In genomic region chr17:896439-896838, GRCh38 we compare ENCODE assay signal across 25 cellular contexts.
DNase-seq lines count a peak whose midpoint lies in the region; ATAC-seq, FAIRE-seq and TF ChIP-seq lines count a peak whose summit lies in the region.
"Had no signal": no experiment of that assay in that cellular context is flagged by ENCODE, and none has a peak within 500 bp of the region (broad histone marks: within the 10 kb centered on the region; RNA-seq: fewer than 3 reads in every experiment).

No MANE protein-coding gene starts in this region.

- TF ChIP-seq CTCF in heart left ventricle (IDR thresholded peaks at IDR 0.05) (no peak), glutamatergic neuron (IDR thresholded peaks at IDR 0.05; ENCODE audit: partially characterized antibody, unreplicated experiment) (no peak), osteocyte (IDR thresholded peaks at IDR 0.05) (no peak), upper lobe of right lung (IDR thresholded peaks at IDR 0.05) (no peak), kidney (IDR thresholded peaks at IDR 0.05; ENCODE audit: borderline replicate concordance, extremely low read depth, insufficient read depth) (no peak)

- H3K27ac Mint-ChIP-seq in glutamatergic neuron (ENCODE audit: unreplicated experiment) (peak overlapping the region; percentile 93), osteocyte (ENCODE audit: unreplicated experiment) (peak overlapping the region; percentile 61)
- H3K27ac Mint-ChIP-seq: activated CD8-positive, alpha-beta T cell treated with anti-CD3 and anti-CD28 coated beads, Interleukin-2, amount 10 ng/mL, durations not matched to agents 7 days and 5 days; activated naive CD4-positive, alpha-beta T cell treated with anti-CD3 and anti-CD28 coated beads, Interleukin-2, amount 50 U/mL, for 72 hours; dendritic cell treated with granulocyte-macrophage colony-stimulating factor and Interleukin-4, amounts not matched to agents 40 ng/mL and 50 ng/mL, for 4 days; memory B cell; T-helper 2 cell treated with Interferon-gamma antibody and Interleukin-4, amounts not matched to agents 5 μg/mL and 100 μg/mL, for 36 hours had no signal

- H3K9me3 ChIP-seq in heart left ventricle (no peaks in the 10 kb centered on the region), upper lobe of right lung (no peaks in the 10 kb centered on the region), kidney (ENCODE audit: control insufficient read depth in 1 of 2, low read length in 2 of 2) (no peaks in the 10 kb centered on the region)
- H3K9me3 ChIP-seq: BLaER1 treated with 17β-estradiol and CSF1 and Interleukin-3, amounts not matched to agents 10 nM and 100 nM; body of pancreas had no signal

- no peaks in the 10 kb centered on the region for H3K27me3 ChIP-seq in heart left ventricle
- no peaks in the 10 kb centered on the region for H3K27me3 ChIP-seq in upper lobe of right lung
- H3K27me3 ChIP-seq: BLaER1 treated with 17β-estradiol and CSF1 and Interleukin-3, amounts not matched to agents 10 nM and 100 nM; body of pancreas had no signal

- peaks cover 40% of the 10 kb centered on the region for H3K4me1 Mint-ChIP-seq in glutamatergic neuron (ENCODE audit: low read depth, unreplicated experiment)
- H3K4me1 Mint-ChIP-seq in osteocyte (ENCODE audit: unreplicated experiment): peaks cover 36% of the 10 kb centered on the region
- H3K4me1 Mint-ChIP-seq: memory B cell had no signal

- no peak overlapping the region for H3K9ac ChIP-seq in kidney (ENCODE audit: low read length in 2 of 2)
- H3K9ac ChIP-seq: BLaER1 treated with 17β-estradiol and CSF1 and Interleukin-3, amounts not matched to agents 10 nM and 100 nM had no signal

- H3K4me3 Mint-ChIP-seq in glutamatergic neuron (ENCODE audit: unreplicated experiment) (peak overlapping the region; percentile 67), osteocyte (ENCODE audit: unreplicated experiment) (no peak overlapping the region)
- H3K4me3 Mint-ChIP-seq: activated CD8-positive, alpha-beta T cell treated with anti-CD3 and anti-CD28 coated beads, Interleukin-2, amount 10 ng/mL, durations not matched to agents 7 days and 5 days; dendritic cell treated with granulocyte-macrophage colony-stimulating factor and Interleukin-4, amounts not matched to agents 40 ng/mL and 50 ng/mL, for 4 days; memory B cell; T-helper 2 cell treated with Interferon-gamma antibody and Interleukin-4, amounts not matched to agents 5 μg/mL and 100 μg/mL, for 36 hours had no signal

- H3K9me3 Mint-ChIP-seq in glutamatergic neuron (ENCODE audit: unreplicated experiment) (peaks cover 18% of the 10 kb centered on the region), osteocyte (ENCODE audit: unreplicated experiment) (no peaks in the 10 kb centered on the region)
- H3K9me3 Mint-ChIP-seq: activated naive CD4-positive, alpha-beta T cell treated with anti-CD3 and anti-CD28 coated beads, Interleukin-2, amount 50 U/mL, for 72 hours; dendritic cell treated with granulocyte-macrophage colony-stimulating factor and Interleukin-4, amounts not matched to agents 40 ng/mL and 50 ng/mL, for 4 days; memory B cell; T-helper 2 cell treated with Interferon-gamma antibody and Interleukin-4, amounts not matched to agents 5 μg/mL and 100 μg/mL, for 36 hours had no signal

- peak overlapping the region in 10 of 12 donors; percentile 49 to 76 (median 57) for H3K27ac ChIP-seq in heart left ventricle
- H3K27ac ChIP-seq in upper lobe of right lung: peak overlapping the region; percentile 55
- no peak overlapping the region for H3K27ac ChIP-seq in kidney (ENCODE audit: low read depth in 2 of 2, low read length in 2 of 2)
- H3K27ac ChIP-seq: epithelial cell of prostate, PC-9 had no signal

- H3K27me3 Mint-ChIP-seq in glutamatergic neuron (ENCODE audit: unreplicated experiment): peaks cover 12% of the 10 kb centered on the region
- H3K27me3 Mint-ChIP-seq in osteocyte (ENCODE audit: unreplicated experiment): no peaks in the 10 kb centered on the region

- intact Hi-C loops in heart left ventricle (cut with DNase I): no loop called here
- intact Hi-C loops in left cardiac atrium (cut with DNase I): no loop called here
- intact Hi-C loops in upper lobe of right lung (cut with DNase I): no loop called here
- intact Hi-C loops in kidney (cut with DNase I): no loop called here

- H3K36me3 ChIP-seq in heart left ventricle (no peaks in the 10 kb centered on the region), upper lobe of right lung (no peaks in the 10 kb centered on the region), kidney (ENCODE audit: control insufficient read depth in 1 of 2, insufficient read depth in 2 of 2, low read length in 2 of 2) (no peaks in the 10 kb centered on the region)

- no peak for DNase-seq in heart left ventricle
- DNase-seq in left cardiac atrium: no peak
- no peak for DNase-seq in glutamatergic neuron
- DNase-seq in osteocyte (ENCODE audit: extremely low spot score, unreplicated experiment): no peak
- DNase-seq in upper lobe of right lung: no peak
- no peak for DNase-seq in GOT3 (lab: John Stamatoyannopoulos, UW)
- no peak for DNase-seq in pons (ENCODE audit: low spot score)
- DNase-seq in kidney: no peak
- DNase-seq: activated CD4-positive, CD25-positive, alpha-beta regulatory T cell; activated CD8-positive, alpha-beta T cell treated with anti-CD3 and anti-CD28 coated beads, Interleukin-2, amount 10 ng/mL, durations not matched to agents 7 days and 5 days; activated T-cell treated with anti-CD3 and anti-CD28 coated beads, Interleukin-2, amount 50 U/mL, for 48 hours; body of pancreas; KBM-7; NCI-H2107; PC-9; stimulated activated CD4-positive, alpha-beta T cell treated with anti-CD3 and anti-CD28 coated beads, Interleukin-4, amount 100 ng/mL, for 24 hours had no signal

- H3K36me3 Mint-ChIP-seq in glutamatergic neuron (ENCODE audit: unreplicated experiment): no peaks in the 10 kb centered on the region
- H3K36me3 Mint-ChIP-seq in osteocyte (ENCODE audit: unreplicated experiment): peaks cover 2% of the 10 kb centered on the region
- H3K36me3 Mint-ChIP-seq: activated naive CD4-positive, alpha-beta T cell treated with anti-CD3 and anti-CD28 coated beads, Interleukin-2, amount 50 U/mL, for 72 hours; memory B cell had no signal

- no peak for FAIRE-seq in kidney (lab: Jason Lieb, UNC)
- FAIRE-seq: A204.1, G401.6, GM12878 had no signal

- ATAC-seq in heart left ventricle (no peak), left cardiac atrium (no peak), upper lobe of right lung (no peak)
- ATAC-seq: activated CD8-positive, alpha-beta T cell treated with anti-CD3 and anti-CD28 coated beads, Interleukin-2, amount 10 ng/mL, durations not matched to agents 7 days and 5 days; activated naive CD4-positive, alpha-beta T cell treated with anti-CD3 and anti-CD28 coated beads, Interleukin-2, amount 50 U/mL, for 72 hours; GM12878 had no signal

- H3K4me1 ChIP-seq in heart left ventricle (peaks cover 0 to 35% (median 15%) of the 10 kb centered on the region in 12 donors), upper lobe of right lung (peaks cover 22% of the 10 kb centered on the region), kidney (ENCODE audit: control insufficient read depth in 1 of 2, insufficient read depth in 1 of 2, low read depth in 1 of 2, low read length in 2 of 2) (peaks cover 0 to 2% of the 10 kb centered on the region in 2 donors)

- 76 to 84% (median 78%) methylated on average over 12 of the region's 12 CpGs for WGBS in heart left ventricle, 4 donors

- no peak for TF ChIP-seq POLR2A in heart left ventricle (IDR thresholded peaks at IDR 0.05)

- H3K4me3 ChIP-seq in heart left ventricle (peak overlapping the region in 7 of 12 donors; percentile 10 to 36 (median 28)), upper lobe of right lung (no peak overlapping the region), kidney (ENCODE audit: low read length in 2 of 2) (no peak overlapping the region)
- H3K4me3 ChIP-seq: BLaER1 treated with 17β-estradiol and CSF1 and Interleukin-3, amounts not matched to agents 10 nM and 100 nM; body of pancreas; GM12878; PC-9 had no signal

Comparison
In these comparisons a context has a peak if more than half of its experiments do, and no peak if none do; other contexts are left out.
1. H3K27ac ChIP-seq: peak in heart left ventricle (10 of 12) and upper lobe of right lung (single experiment); none in kidney (0 of 2).
2. H3K4me3 ChIP-seq: peak in heart left ventricle (7 of 12); none in upper lobe of right lung (single experiment) and kidney (0 of 2).